ENCODE assay signal across 14 cellular contexts in the genomic region with DNA sequence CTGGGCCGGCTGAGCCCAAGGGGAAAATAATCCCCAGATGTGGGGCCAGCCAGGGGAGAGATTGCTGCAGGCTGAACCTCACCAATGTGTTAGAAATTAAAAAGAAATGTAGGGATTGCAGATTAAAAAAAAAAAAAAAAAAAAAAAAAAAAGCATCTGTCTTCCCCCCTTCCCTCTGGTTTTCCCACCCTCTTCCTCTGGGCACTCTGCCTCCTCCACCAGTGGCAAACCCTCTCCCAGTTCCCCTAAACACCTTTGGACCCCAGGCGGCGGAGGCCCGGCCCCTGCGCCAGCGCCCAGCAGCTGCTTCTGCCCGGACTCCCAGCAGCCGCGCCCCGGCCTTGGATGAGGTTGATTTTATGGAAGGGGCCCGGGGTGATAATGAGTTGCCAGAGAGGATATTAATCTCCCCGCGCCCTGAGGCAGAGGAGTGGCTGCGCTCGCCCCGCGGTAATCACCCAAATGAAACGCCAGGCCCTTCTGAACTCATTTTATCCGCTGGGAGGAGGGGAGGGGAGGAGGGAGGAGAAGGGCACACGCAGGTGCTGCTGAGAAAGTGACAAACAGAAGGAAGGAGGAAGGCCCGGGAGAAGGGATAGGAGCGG. TPM values are rescaled to one million over a fixed set of nuclear protein-coding genes. Genes with fewer than 3 reads are reported as not detected.
DNase-seq lines count a peak whose midpoint lies in the region; ATAC-seq and TF ChIP-seq lines count a peak whose summit lies in the region.
"Had no signal": no experiment of that assay in that cellular context is flagged by ENCODE, and none has a peak within 500 bp of the region (broad histone marks: within the 10 kb centered on the region; RNA-seq: fewer than 3 reads in every experiment).

No MANE protein-coding gene starts in this region.

- no peaks in the 10 kb centered on the region for H3K36me3 Mint-ChIP-seq in activated naive CD4-positive, alpha-beta T cell treated with anti-CD3 and anti-CD28 coated beads, Interleukin-2, amount 50 U/mL, for 24 hours

- peak overlapping the region; percentile 1 for H3K4me3 ChIP-seq in suprapubic skin

- no peak overlapping the region for H3K27ac ChIP-seq in suprapubic skin
- H3K27ac ChIP-seq: esophagus muscularis mucosa, parathyroid adenoma had no signal

- H3K27me3 Mint-ChIP-seq in activated naive CD4-positive, alpha-beta T cell treated with anti-CD3 and anti-CD28 coated beads, Interleukin-2, amount 50 U/mL, for 24 hours, result peaks cover 39% of the 10 kb centered on the region

- no peak for TF ChIP-seq EP300 in suprapubic skin (IDR thresholded peaks at IDR 0.05)

- ATAC-seq in HG02623 (IDR thresholded peaks at IDR 0.05; ENCODE audit: unreplicated experiment), result no peak

- TF ChIP-seq POLR2A in suprapubic skin (IDR thresholded peaks at IDR 0.05), result no peak

- DNase-seq in activated naive CD4-positive, alpha-beta T cell treated with Interleukin-2 at 50 U/mL for 16 hours, result no peak
- DNase-seq in NCI-H69 (lab: John Stamatoyannopoulos, UW) (peak; percentile 54), left kidney (ENCODE audit: low read depth, low spot score) (peak; percentile 57), suprapubic skin (ENCODE audit: low spot score in 2 of 2) (peak in 1 of 2 donors; percentile 61), AG08395 (ENCODE audit: low spot score) (no peak), DMS 273 (lab: John Stamatoyannopoulos, UW; ENCODE audit: unreplicated experiment) (no peak)
- DNase-seq: DND-41; stimulated activated CD4-positive, alpha-beta T cell treated with anti-CD3 and anti-CD28 coated beads, Interleukin-15, amount 100 ng/mL, for 24 hours had no signal

- H3K4me3 Mint-ChIP-seq in activated naive CD4-positive, alpha-beta T cell treated with anti-CD3 and anti-CD28 coated beads, Interleukin-2, amount 50 U/mL, for 24 hours, result peak overlapping the region; percentile 36

- H3K4me1 Mint-ChIP-seq in activated naive CD4-positive, alpha-beta T cell treated with anti-CD3 and anti-CD28 coated beads, Interleukin-2, amount 50 U/mL, for 24 hours, result peaks cover 30% of the 10 kb centered on the region

- no peaks in the 10 kb centered on the region for H3K9me3 ChIP-seq in suprapubic skin
- H3K9me3 ChIP-seq: esophagus muscularis mucosa had no signal

- peak overlapping the region; percentile 35 for H3K27ac Mint-ChIP-seq in activated naive CD4-positive, alpha-beta T cell treated with anti-CD3 and anti-CD28 coated beads, Interleukin-2, amount 50 U/mL, for 24 hours

- TF ChIP-seq CTCF in suprapubic skin (IDR thresholded peaks at IDR 0.05), result no peak

- H3K27me3 ChIP-seq in suprapubic skin, result peaks cover 100% of the 10 kb centered on the region

- H3K9me3 Mint-ChIP-seq in activated naive CD4-positive, alpha-beta T cell treated with anti-CD3 and anti-CD28 coated beads, Interleukin-2, amount 50 U/mL, for 24 hours, result no peaks in the 10 kb centered on the region

- no peaks in the 10 kb centered on the region for H3K36me3 ChIP-seq in suprapubic skin
- H3K36me3 ChIP-seq: esophagus muscularis mucosa had no signal

- peaks cover 53% of the 10 kb centered on the region for H3K4me1 ChIP-seq in suprapubic skin
- H3K4me1 ChIP-seq: parathyroid adenoma had no signal

- WGBS in suprapubic skin, result 6% methylated on average over 21 of the region's 22 CpGs

RNA-seq across cellular contexts. Expression of a gene that starts 6.9 kb away (rescaled TPM):
- under 1 TPM in 1 of 4 donors, not detected in 3; 0.56 TPM for total RNA-seq in suprapubic skin
- total RNA-seq: chondrocyte, esophagus muscularis mucosa, lung microvascular endothelial cell had no signal

RNA-seq across cellular contexts. Expression of a gene that starts 54.0 kb away (rescaled TPM):
- 10 to 100 TPM; 18.8 to 51.5 (median 31.8) TPM for total RNA-seq in suprapubic skin

Comparison
In these comparisons a context has a peak if more than half of its experiments do, and no peak if none do; other contexts are left out.
1. DNase-seq: peak in NCI-H69 (single experiment) and left kidney (single experiment); none in activated naive CD4-positive, alpha-beta T cell treated with Interleukin-2 at 50 U/mL for 16 hours (single experiment), AG08395 (single experiment) and DMS 273 (single experiment).